Comparison of ENCODE assay signal across 20 cellular contexts in the genomic region with DNA sequence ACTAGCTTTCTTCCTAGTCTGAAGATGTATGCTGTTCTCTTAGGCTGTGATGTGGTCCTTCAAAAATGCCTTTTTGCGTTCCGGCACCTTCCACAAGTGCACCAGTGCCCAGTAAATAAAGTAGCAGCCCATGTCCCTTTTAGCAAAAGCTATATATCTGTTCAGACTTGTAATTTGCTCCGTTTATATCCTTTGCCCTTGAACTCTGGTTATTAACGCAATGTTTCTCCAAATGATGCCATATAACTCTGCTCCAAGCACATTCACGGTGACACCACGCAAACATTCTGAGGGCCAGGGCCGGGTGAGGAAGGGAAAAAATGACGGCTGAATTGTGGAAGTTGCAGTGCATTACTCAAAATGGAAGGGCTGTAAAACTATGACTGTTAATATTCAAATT.
DNase-seq lines count a peak whose midpoint lies in the region; ATAC-seq and TF ChIP-seq lines count a peak whose summit lies in the region.
"Had no signal": no experiment of that assay in that cellular context is flagged by ENCODE, and none has a peak within 500 bp of the region (broad histone marks: within the 10 kb centered on the region; RNA-seq: fewer than 3 reads in every experiment).

No MANE protein-coding gene starts in this region.

- H3K36me3 ChIP-seq in heart right ventricle (no peaks in the 10 kb centered on the region), right lobe of liver (no peaks in the 10 kb centered on the region), thyroid gland (no peaks in the 10 kb centered on the region)
- H3K36me3 ChIP-seq: BLaER1 had no signal

- no peak for DNase-seq in heart right ventricle
- DNase-seq in Right ventricle myocardium inferior (ENCODE audit: missing footprints) = no peak
- DNase-seq in dermis blood vessel endothelial cell = peak; percentile 54
- no peak for DNase-seq in right lobe of liver
- DNase-seq in thyroid gland = no peak
- DNase-seq in COLO668 (lab: John Stamatoyannopoulos, UW; ENCODE audit: unreplicated experiment) = no peak
- no peak for DNase-seq in RKO (ENCODE audit: low spot score)
- DNase-seq in HCEC 1CT = no peak
- DNase-seq: 8988T; DMS 273 treated with DMSO at 0.1 percent for 48 hours; GM23248; NCI-H1048; NCI-H146; NCI-H2081 treated with DMSO at 0.1 percent for 48 hours; NCI-H2227 treated with DMSO at 0.1 percent for 48 hours; NCI-H69; NK-92 treated with Interleukin-12 subunit alpha and Interleukin-12 subunit beta, amount 100 ng/mL, for 24 hours; OCI-M1 had no signal

- TF ChIP-seq CTCF in heart right ventricle (IDR thresholded peaks at IDR 0.05) = no peak
- no peak for TF ChIP-seq CTCF in right lobe of liver (IDR thresholded peaks at IDR 0.05)
- TF ChIP-seq CTCF in thyroid gland (IDR thresholded peaks at IDR 0.05) = no peak

- TF ChIP-seq POLR2A in right lobe of liver (IDR thresholded peaks at IDR 0.05) = no peak
- no peak for TF ChIP-seq POLR2A in thyroid gland (IDR thresholded peaks at IDR 0.05)

- H3K27ac ChIP-seq in heart right ventricle (peak overlapping the region in 8 of 10 donors; percentile 51 to 90 (median 86)), right lobe of liver (peak overlapping the region; percentile 67 to 86 (median 80)), thyroid gland (peak overlapping the region in 2 of 3 donors; percentile 50 to 93)
- H3K27ac ChIP-seq: BLaER1, GM23248 had no signal

- H3K4me3 ChIP-seq in heart right ventricle = peak overlapping the region in 4 of 10 donors; percentile 2 to 61 (median 10)
- H3K4me3 ChIP-seq in right lobe of liver = peak overlapping the region in 1 of 3 donors; percentile 10
- H3K4me3 ChIP-seq in thyroid gland (replicated peaks in 1 of 3) = no peak overlapping the region
- H3K4me3 ChIP-seq: BLaER1, GM23248, K562 had no signal

- intact Hi-C loops in heart right ventricle (cut with DNase I) (loop anchor here in 1 of 10 donors (5.0 kb wide), 1 partner anchor 128 kb away; no protein-coding TSS in a partner anchor), Right ventricle myocardium inferior (cut with DNase I) (loop anchor here (5.0 kb wide), 1 partner anchor 37 kb away; no protein-coding TSS in a partner anchor), right lobe of liver (cut with DNase I) (no loop called here), thyroid gland (cut with DNase I) (no loop called here)

- H3K9me3 ChIP-seq in heart right ventricle (no peaks in the 10 kb centered on the region), right lobe of liver (no peaks in the 10 kb centered on the region), thyroid gland (no peaks in the 10 kb centered on the region)

- peaks cover 0 to 29% (median 5%) of the 10 kb centered on the region in 9 donors for H3K4me1 ChIP-seq in heart right ventricle
- no peaks in the 10 kb centered on the region for H3K4me1 ChIP-seq in right lobe of liver
- peaks cover 0 to 3% of the 10 kb centered on the region in 2 donors for H3K4me1 ChIP-seq in thyroid gland
- H3K4me1 ChIP-seq: BLaER1 had no signal

- WGBS in heart right ventricle, 2 donors = 79 to 83% methylated on average over 8 of the region's 8 CpGs
- WGBS in right lobe of liver (ENCODE audit: insufficient coverage, low coverage, low lambda C conversion rate, missing lambda C conversion rate) = 46% methylated on average over 8 of the region's 8 CpGs
- 87 to 89% methylated on average over 8 of the region's 8 CpGs for WGBS in thyroid gland, 2 donors

- H3K27me3 ChIP-seq in heart right ventricle (peaks cover 0 to 29% (median 14%) of the 10 kb centered on the region in 7 donors), right lobe of liver (no peaks in the 10 kb centered on the region), thyroid gland (no peaks in the 10 kb centered on the region)
- H3K27me3 ChIP-seq: BLaER1 had no signal

- no peak for ATAC-seq in heart right ventricle
- ATAC-seq in Right ventricle myocardium inferior = no peak
- peak in 1 of 4 donors; percentile 18 for ATAC-seq in right lobe of liver
- ATAC-seq: K562 had no signal
